Comparison of ENCODE assay signal across 1 cellular context in the genomic region with DNA sequence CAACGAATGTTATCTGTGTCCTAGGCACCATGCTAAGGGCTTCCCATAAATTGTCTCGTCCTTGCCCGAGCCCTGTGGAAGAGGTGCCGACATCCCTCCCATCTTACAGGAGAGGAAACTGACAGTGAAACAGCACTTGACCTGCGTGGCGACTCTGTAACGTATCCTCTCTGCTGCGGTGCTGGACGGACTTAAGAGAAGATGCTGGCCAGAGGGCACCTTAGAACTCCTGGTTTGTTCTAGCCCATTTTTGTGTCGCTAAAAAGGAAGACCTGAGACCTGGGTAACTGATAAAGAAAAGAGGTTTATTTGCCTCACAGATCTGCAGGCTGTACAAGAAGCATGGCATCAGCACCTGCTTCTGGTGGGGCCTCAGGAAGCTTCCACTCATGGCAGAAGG.
TF ChIP-seq lines count a peak whose summit lies in the region.

No MANE protein-coding gene starts in this region.

TF ChIP-seq in IMR-90, 13 proteins besides CTCF, POLR2A, EP300 and RAD21 (continued from another document):
- TF ChIP-seq RCOR1 (IDR thresholded peaks at IDR 0.05; ENCODE audit: insufficient replicate concordance, low read length) = no peak
- no peak for TF ChIP-seq CHD1 (IDR thresholded peaks at IDR 0.05; ENCODE audit: low read depth, low read length)
